Comparison of ENCODE assay signal across 8 cellular contexts in the genomic region with DNA sequence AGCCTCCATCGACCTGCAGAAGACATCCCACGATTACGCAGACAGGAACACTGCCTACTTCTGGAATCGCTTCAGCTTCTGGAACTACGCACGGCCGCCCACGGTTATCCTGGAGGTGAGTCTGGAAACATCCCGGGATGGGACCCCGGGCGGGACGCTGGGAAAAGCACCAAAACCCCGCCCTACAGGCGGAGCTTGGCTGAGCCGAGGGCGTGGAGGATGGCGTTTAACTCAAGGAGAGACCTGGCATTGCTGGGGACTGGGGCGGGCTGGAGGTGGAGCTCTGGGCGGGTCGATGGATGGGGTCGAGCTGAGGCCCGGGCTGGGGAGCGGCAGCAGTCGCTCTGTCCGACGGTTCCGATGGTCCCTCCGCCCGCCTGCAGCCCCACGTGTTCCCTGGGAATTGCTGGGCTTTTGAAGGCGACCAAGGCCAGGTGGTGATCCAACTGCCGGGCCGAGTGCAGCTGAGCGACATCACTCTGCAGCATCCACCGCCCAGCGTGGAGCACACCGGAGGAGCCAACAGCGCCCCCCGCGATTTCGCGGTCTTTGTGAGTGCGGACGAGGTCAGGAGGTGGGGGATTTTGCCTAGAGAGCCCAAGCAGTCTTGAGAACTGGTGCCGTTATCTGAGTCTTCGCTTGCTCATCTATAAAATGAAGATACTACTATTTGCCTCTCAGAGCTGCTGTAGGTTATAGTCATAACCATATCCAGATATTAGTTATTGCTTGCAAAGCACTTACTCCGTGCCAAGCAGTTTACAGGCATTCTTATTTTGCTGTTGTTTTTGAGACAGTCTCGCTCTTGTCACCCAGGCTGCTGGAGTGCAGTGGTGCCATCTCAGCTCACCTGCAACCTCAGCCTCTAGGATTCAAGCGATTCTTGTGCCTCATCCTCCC. TPM values are rescaled to one million over a fixed set of nuclear protein-coding genes. Genes with fewer than 3 reads are reported as not detected.
DNase-seq lines count a peak whose midpoint lies in the region; ATAC-seq and TF ChIP-seq lines count a peak whose summit lies in the region.

No MANE protein-coding gene starts in this region.

- peak overlapping the region in 1 of 7 donors; percentile 46 for H3K27ac Mint-ChIP-seq in CD14-positive monocyte
- H3K27ac Mint-ChIP-seq in IgD-negative memory B cell, result peak overlapping the region; percentile 87 to 96 (median 89)

- H2AFZ ChIP-seq in osteoblast (ENCODE audit: low read length), result peak overlapping the region; percentile 74

- H3K36me3 ChIP-seq in gastroesophageal sphincter (peaks cover 0 to 16% of the 10 kb centered on the region in 2 donors), osteoblast (ENCODE audit: insufficient read depth, low read length) (peaks cover 8% of the 10 kb centered on the region), suprapubic skin (peaks cover 7% of the 10 kb centered on the region)

- H4K20me1 ChIP-seq in osteoblast (ENCODE audit: insufficient read depth, low read length), result no peaks in the 10 kb centered on the region

- H3K79me2 ChIP-seq in osteoblast (ENCODE audit: insufficient read depth, low read length), result no peaks in the 10 kb centered on the region

- POLR2A ChIA-PET in RWPE1 (lab: Yijun Ruan, JAX; ENCODE audit: low non-redundant PET), result interaction anchor here (1.6 kb wide), 1 partner anchor 45 kb away, joined by 9 read pairs; no protein-coding TSS in a partner anchor

- CTCF ChIA-PET in RWPE1 (lab: Yijun Ruan, JAX), result interaction anchor here (0.6 to 2.5 kb wide), 18 partner anchors 10 to 1307 kb away, joined by 3 to 13 read pairs (median 4); a partner anchor contains a TSS

- peaks cover 0 to 10% (median 4%) of the 10 kb centered on the region in 7 donors for H3K9me3 Mint-ChIP-seq in CD14-positive monocyte
- H3K9me3 Mint-ChIP-seq in IgD-negative memory B cell, result no peaks in the 10 kb centered on the region

- WGBS in gastroesophageal sphincter (ENCODE audit: low coverage in 1 of 2), 2 donors, result 3 to 62% methylated on average over 4 to 6 of the region's 49 CpGs
- 11% methylated on average over 21 of the region's 49 CpGs for WGBS in suprapubic skin

- H3K27me3 ChIP-seq in gastroesophageal sphincter (no peaks in the 10 kb centered on the region), osteoblast (ENCODE audit: insufficient read depth, low read length) (no peaks in the 10 kb centered on the region), suprapubic skin (no peaks in the 10 kb centered on the region)

- peak overlapping the region; percentile 87 for H3K4me2 ChIP-seq in osteoblast (ENCODE audit: insufficient read depth, low read length)

- no peak for DNase-seq in CD14-positive monocyte (ENCODE audit: low spot score)
- peak; percentile 98 for DNase-seq in RWPE1 (ENCODE audit: low spot score)
- peak; percentile 76 for DNase-seq in activated T-helper 9 cell treated with anti-CD3 and anti-CD28 coated beads, Interleukin-2, amount 50 U/mL, for 16 hours (ENCODE audit: low read depth)
- DNase-seq in osteoblast (ENCODE audit: insufficient read length, low spot score, missing footprints), result peak; percentile 95
- peak in 1 of 2 donors; percentile 88 for DNase-seq in suprapubic skin (ENCODE audit: low spot score in 2 of 2)

- H3K4me3 ChIP-seq in gastroesophageal sphincter, result peak overlapping the region; percentile 32 to 70
- H3K4me3 ChIP-seq in osteoblast (ENCODE audit: insufficient read depth, low read length), result peak overlapping the region; percentile 71
- H3K4me3 ChIP-seq in suprapubic skin, result peak overlapping the region; percentile 61

- H3K4me1 Mint-ChIP-seq in CD14-positive monocyte (peaks cover 42% of the 10 kb centered on the region), IgD-negative memory B cell (peaks cover 15 to 24% (median 21%) of the 10 kb centered on the region in 3 donors)

- TF ChIP-seq CTCF in CD14-positive monocyte (IDR thresholded peaks at IDR 0.05), result peak; percentile 66
- peak; percentile 87 for TF ChIP-seq CTCF in RWPE1 (conservative IDR thresholded peaks at IDR 0.05; ENCODE audit: low read depth)
- peak in 1 of 4 experiments; percentile 40 for TF ChIP-seq CTCF in gastroesophageal sphincter (IDR thresholded peaks at IDR 0.05)
- TF ChIP-seq CTCF in osteoblast (IDR thresholded peaks at IDR 0.05; ENCODE audit: extremely low read depth, low read depth, low read length), result peak; percentile 37
- no peak for TF ChIP-seq CTCF in suprapubic skin (IDR thresholded peaks at IDR 0.05)

- H3K27me3 Mint-ChIP-seq in CD14-positive monocyte (ENCODE audit: low read depth in 3 of 3) (peaks cover 38 to 45% (median 39%) of the 10 kb centered on the region in 3 donors), IgD-negative memory B cell (peaks cover 15% of the 10 kb centered on the region)

- TF ChIP-seq EP300 in gastroesophageal sphincter (IDR thresholded peaks at IDR 0.05) (no peak), suprapubic skin (IDR thresholded peaks at IDR 0.05) (no peak)

- H3K36me3 Mint-ChIP-seq in CD14-positive monocyte, result peaks cover 5 to 18% of the 10 kb centered on the region in 2 donors
- H3K36me3 Mint-ChIP-seq in IgD-negative memory B cell, result no peaks in the 10 kb centered on the region

- intact Hi-C loops in CD14-positive monocyte (cut with micrococcal nuclease), result loop anchor here (5.0 to 10.0 kb wide), 6 partner anchors 45 to 1627 kb away; a partner anchor contains a TSS

- TF ChIP-seq POLR2A in gastroesophageal sphincter (IDR thresholded peaks at IDR 0.05) (no peak), suprapubic skin (IDR thresholded peaks at IDR 0.05) (no peak)

- ATAC-seq in GM19395 (IDR thresholded peaks at IDR 0.05; ENCODE audit: unreplicated experiment), result peak; percentile 54
- peak; percentile 30 for ATAC-seq in gastroesophageal sphincter

- H3K4me3 Mint-ChIP-seq in CD14-positive monocyte (peak overlapping the region; percentile 80 to 97), IgD-negative memory B cell (peak overlapping the region; percentile 81 to 96 (median 92))

- H3K4me1 ChIP-seq in gastroesophageal sphincter (peaks cover 0 to 45% (median 22%) of the 10 kb centered on the region in 3 donors), osteoblast (ENCODE audit: insufficient read depth, low read length) (peaks cover 23% of the 10 kb centered on the region), suprapubic skin (peaks cover 38% of the 10 kb centered on the region)

- H3K9me3 ChIP-seq in gastroesophageal sphincter, result no peaks in the 10 kb centered on the region
- no peaks in the 10 kb centered on the region for H3K9me3 ChIP-seq in osteoblast (ENCODE audit: low read depth, low read length)
- H3K9me3 ChIP-seq in suprapubic skin, result no peaks in the 10 kb centered on the region

- H3K27ac ChIP-seq in RWPE1 (peak overlapping the region; percentile 88), gastroesophageal sphincter (peak overlapping the region in 3 of 4 donors; percentile 54 to 97 (median 60)), osteoblast (ENCODE audit: low read depth, low read length) (no peak overlapping the region), suprapubic skin (no peak overlapping the region)

RNA-seq across cellular contexts. Expression of a gene that starts 3.8 kb away (rescaled TPM):
- under 1 TPM in 1 of 2 donors, not detected in 1; 0.12 TPM for polyA plus RNA-seq in CD14-positive monocyte
- 1.9 TPM for polyA plus RNA-seq in IgD-negative memory B cell
- total RNA-seq in gastroesophageal sphincter, result 1 to 10 TPM in 3 of 4 donors, under 1 TPM in 1; 0.85 to 3.5 (median 2.9) TPM
- total RNA-seq in osteoblast, result 3.2 and 4.0 TPM in 2 replicates
- total RNA-seq in suprapubic skin, result under 1 TPM in 1 of 4 donors, not detected in 3; 0.89 TPM

RNA-seq across cellular contexts. Expression of a gene that starts 45.3 kb away (rescaled TPM):
- polyA plus RNA-seq in CD14-positive monocyte (100 to 1,000 TPM; 167 to 210 TPM), IgD-negative memory B cell (306 TPM)
- total RNA-seq in gastroesophageal sphincter (100 to 1,000 TPM in 2 of 4 donors, 10 to 100 TPM in 2; 43.8 to 131 (median 95.2) TPM), osteoblast (165 and 166 TPM in 2 replicates), suprapubic skin (100 to 1,000 TPM in 2 of 4 donors, 10 to 100 TPM in 2; 43.3 to 238 (median 103) TPM)

RNA-seq across cellular contexts. Expression of a gene that starts 45.3 kb away (rescaled TPM):
- polyA plus RNA-seq in CD14-positive monocyte, result 10 to 100 TPM; 21.5 to 30.4 TPM
- 36.9 TPM for polyA plus RNA-seq in IgD-negative memory B cell
- 10 to 100 TPM; 18.9 to 36.3 (median 29.5) TPM for total RNA-seq in gastroesophageal sphincter
- total RNA-seq in osteoblast, result 57.8 and 62.6 TPM in 2 replicates
- total RNA-seq in suprapubic skin, result 10 to 100 TPM; 21.6 to 38.7 (median 32.7) TPM

Comparison
In these comparisons a context has a peak if more than half of its experiments do, and no peak if none do; other contexts are left out.
1. CTCF ChIP-seq: peak in CD14-positive monocyte (single experiment), RWPE1 (single experiment) and osteoblast (single experiment); none in suprapubic skin (0 of 2).
2. H3K27ac ChIP-seq: peak in RWPE1 (single experiment) and gastroesophageal sphincter (3 of 4); none in osteoblast (single experiment) and suprapubic skin (single experiment).
3. Peak in every context shown above with its lines, with median percentiles within 50 percentile points of each other: H3K4me3 ChIP-seq.